ENCODE assay signal across 18 cellular contexts in the genomic region with DNA sequence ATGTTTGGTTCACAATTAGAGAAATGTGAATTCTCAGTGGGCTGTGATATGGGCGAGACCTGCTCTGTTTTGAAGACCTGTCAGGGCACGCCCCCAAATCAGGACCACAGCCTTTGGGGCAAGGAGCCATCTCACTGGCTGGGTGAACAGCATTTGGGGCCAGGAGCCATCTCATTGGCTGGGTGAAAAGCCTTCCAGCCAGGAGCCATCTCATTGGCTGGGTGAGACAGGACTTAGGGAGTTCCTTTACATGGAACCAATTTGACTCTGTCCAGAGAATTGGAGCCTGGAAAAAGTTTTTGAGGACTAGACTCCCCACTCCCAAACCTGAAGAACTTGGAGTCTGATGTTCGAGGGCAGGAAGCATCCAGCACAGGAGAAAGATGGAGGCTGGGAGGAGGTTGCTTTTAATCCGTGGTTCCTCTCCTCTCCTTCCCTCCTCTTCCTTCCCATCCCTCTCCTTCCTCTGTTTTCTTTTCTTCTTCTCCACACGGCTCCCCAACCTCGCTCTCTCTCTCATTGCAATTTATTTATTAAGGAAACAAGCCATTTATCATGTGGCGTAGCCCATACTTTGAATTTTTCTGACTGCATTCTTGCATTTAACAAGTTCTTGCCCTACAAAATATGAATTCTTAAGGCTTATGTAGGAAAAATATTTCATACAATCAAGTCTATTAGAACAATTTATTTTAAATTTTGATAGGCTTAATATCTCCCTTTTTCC. TPM values are rescaled to one million over a fixed set of nuclear protein-coding genes. Genes with fewer than 3 reads are reported as not detected.
DNase-seq lines count a peak whose midpoint lies in the region; ATAC-seq and TF ChIP-seq lines count a peak whose summit lies in the region.
"Had no signal": no experiment of that assay in that cellular context is flagged by ENCODE, and none has a peak within 500 bp of the region (broad histone marks: within the 10 kb centered on the region; RNA-seq: fewer than 3 reads in every experiment).

No MANE protein-coding gene starts in this region.

- ATAC-seq in left cardiac atrium (peak; percentile 75 to 82), Right ventricle myocardium inferior (no peak), thoracic aorta (ENCODE audit: insufficient number of reproducible peaks, low FRiP score, low read depth) (peak; percentile 42), HG03095 (IDR thresholded peaks at IDR 0.05; ENCODE audit: unreplicated experiment) (no peak), GM21423 (IDR thresholded peaks at IDR 0.05; ENCODE audit: unreplicated experiment) (no peak)
- ATAC-seq: activated T-cell treated with anti-CD3 and anti-CD28 coated beads, Interleukin-2, amount 50 U/mL, for 72 hours; body of pancreas; upper lobe of right lung had no signal

- peaks cover 42 to 96% of the 10 kb centered on the region in 2 donors for H3K4me1 ChIP-seq in thoracic aorta (ENCODE audit: control insufficient read depth in 1 of 2, low read depth in 2 of 2)
- H3K4me1 ChIP-seq: body of pancreas, Caco-2, upper lobe of right lung had no signal

- intact Hi-C loops in left cardiac atrium (cut with DNase I) (no loop called here), Right ventricle myocardium inferior (cut with DNase I) (no loop called here)

- H3K27me3 ChIP-seq in thoracic aorta (replicated peaks; ENCODE audit: insufficient read depth): no peaks in the 10 kb centered on the region

- peak overlapping the region; percentile 87 to 94 for H3K27ac ChIP-seq in thoracic aorta
- H3K27ac ChIP-seq: body of pancreas, upper lobe of right lung had no signal

- no peak overlapping the region for H3K4me3 ChIP-seq in fibroblast of the aortic adventitia (ENCODE audit: low read depth, low read length)
- H3K4me3 ChIP-seq in thoracic aorta: peak overlapping the region; percentile 56
- H3K4me3 ChIP-seq: body of pancreas, upper lobe of right lung had no signal

- TF ChIP-seq CTCF in fibroblast of the aortic adventitia (IDR thresholded peaks at IDR 0.05; ENCODE audit: insufficient read depth, low read length): no peak
- TF ChIP-seq CTCF in thoracic aorta (IDR thresholded peaks at IDR 0.05): no peak

- H3K9me3 ChIP-seq in thoracic aorta: no peaks in the 10 kb centered on the region
- H3K9me3 ChIP-seq: body of pancreas, Caco-2, upper lobe of right lung had no signal

- H3K36me3 ChIP-seq in thoracic aorta: no peaks in the 10 kb centered on the region
- H3K36me3 ChIP-seq: upper lobe of right lung had no signal

- in situ Hi-C loops in SK-MEL-5 (cut with HindIII; ENCODE audit: low pct_unique_long_range_greater_than_20kb, low sequenced_read_pairs): no loop called here

- DNase-seq in left cardiac atrium (peak; percentile 51), Right ventricle myocardium inferior (ENCODE audit: missing footprints) (no peak), SK-MEL-5 (ENCODE audit: low read depth, low spot score) (peak; percentile 26), fibroblast of the aortic adventitia (ENCODE audit: low read depth) (peak; percentile 55), thoracic aorta (ENCODE audit: low spot score) (no peak)
- DNase-seq in activated CD8-positive, alpha-beta memory T cell treated with anti-CD3 and anti-CD28 coated beads, Interleukin-2, amount 50 U/mL, for 4 hours: no peak
- DNase-seq: activated CD4-positive, CD25-positive, alpha-beta regulatory T cell treated with anti-CD3 and anti-CD28 coated beads, Interleukin-2, amount 50 U/mL, for 72 hours; activated CD8-positive, alpha-beta memory T cell treated with anti-CD3 and anti-CD28 coated beads for 24 hours; activated T-cell treated with anti-CD3 and anti-CD28 coated beads, Interleukin-2, amount 50 U/mL, for 72 hours; body of pancreas; Caco-2; DND-41; effector CD4-positive, alpha-beta T cell; H7; KG1; upper lobe of right lung had no signal

RNA-seq across cellular contexts. Expression of gene FOXL1, which starts 19.7 kb away (rescaled TPM):
- 1 to 10 TPM in 1 of 2 donors, under 1 TPM in 1; 0.80 to 1.4 TPM for total RNA-seq in left cardiac atrium
- total RNA-seq in Right ventricle myocardium inferior: 0.60 TPM
- total RNA-seq in SK-MEL-5 (2014; rRNA removed; shearing (Covaris generic)): not detected in 2 replicates
- polyA plus RNA-seq in SK-MEL-5 (2015; cell fraction: cytosol; rRNA removed): not detected in 2 replicates
- polyA plus RNA-seq in SK-MEL-5 (2015; cell fraction: nucleus; rRNA removed): not detected in 2 replicates
- total RNA-seq in fibroblast of the aortic adventitia (ENCODE audit: low replicate concordance): 0.90 and 5.8 TPM in 2 replicates
- total RNA-seq in thoracic aorta: 10 to 100 TPM; 52.1 to 52.8 TPM

RNA-seq across cellular contexts. Expression of gene FOXC2, which starts 31.4 kb away (rescaled TPM):
- 1 to 10 TPM; 1.9 to 5.3 TPM for total RNA-seq in left cardiac atrium
- 1.4 TPM for total RNA-seq in Right ventricle myocardium inferior
- not detected in 2 replicates for total RNA-seq in SK-MEL-5 (2014; rRNA removed; shearing (Covaris generic))
- polyA plus RNA-seq in SK-MEL-5 (2015; cell fraction: cytosol; rRNA removed): 0.15 TPM in 1 of 2 replicates, not detected in the other
- polyA plus RNA-seq in SK-MEL-5 (2015; cell fraction: nucleus; rRNA removed): 0.28 TPM in 1 of 2 replicates, not detected in the other
- 5.2 TPM in 1 of 2 replicates, not detected in the other for total RNA-seq in fibroblast of the aortic adventitia (ENCODE audit: low replicate concordance)
- 10 to 100 TPM; 54.5 to 60.7 TPM for total RNA-seq in thoracic aorta
- total RNA-seq: activated T-cell treated with anti-CD3 and anti-CD28 coated beads, Interleukin-2, amount 50 U/mL, for 72 hours; Caco-2 had no signal

RNA-seq across cellular contexts. Expression of gene MTHFSD, which starts 43.0 kb away (rescaled TPM):
- total RNA-seq in left cardiac atrium (10 to 100 TPM; 10.3 to 12.4 TPM), Right ventricle myocardium inferior (10.0 TPM), fibroblast of the aortic adventitia (ENCODE audit: low replicate concordance) (5.7 and 15.9 TPM in 2 replicates), thoracic aorta (10 to 100 TPM; 25.0 to 30.8 TPM)
- total RNA-seq in SK-MEL-5 (2014; rRNA removed; shearing (Covaris generic)): 6.3 and 9.1 TPM in 2 replicates
- polyA plus RNA-seq in SK-MEL-5 (2015; cell fraction: cytosol; rRNA removed): 11.2 and 16.7 TPM in 2 replicates
- 72.1 and 88.6 TPM in 2 replicates for polyA plus RNA-seq in SK-MEL-5 (2015; cell fraction: nucleus; rRNA removed)

Comparison
In these comparisons a context has a peak if more than half of its experiments do, and no peak if none do; other contexts are left out.
1. ATAC-seq: peak in left cardiac atrium (2 of 2) and thoracic aorta (single experiment); none in Right ventricle myocardium inferior (single experiment), HG03095 (single experiment) and GM21423 (single experiment).
2. DNase-seq: peak in left cardiac atrium (single experiment), SK-MEL-5 (single experiment) and fibroblast of the aortic adventitia (single experiment); none in Right ventricle myocardium inferior (single experiment), thoracic aorta (single experiment) and activated CD8-positive, alpha-beta memory T cell treated with anti-CD3 and anti-CD28 coated beads, Interleukin-2, amount 50 U/mL, for 4 hours (single experiment).